ENCODE assay signal across 8 cellular contexts in genomic region chr15:65132841-65133549, GRCh38. TPM values are rescaled to one million over a fixed set of nuclear protein-coding genes. Genes with fewer than 3 reads are reported as not detected.
DNase-seq lines count a peak whose midpoint lies in the region; ATAC-seq and TF ChIP-seq lines count a peak whose summit lies in the region.

No MANE protein-coding gene starts in this region.

- H3K4me3 ChIP-seq in HUES48 (ENCODE audit: low read depth, low read length): peak overlapping the region; percentile 78
- H3K4me3 ChIP-seq in WI38 (ENCODE audit: low read depth, low read length): peak overlapping the region; percentile 78
- peak overlapping the region; percentile 73 for H3K4me3 ChIP-seq in mesendoderm (ENCODE audit: low read length)
- peak overlapping the region; percentile 83 to 97 for H3K4me3 ChIP-seq in stomach smooth muscle (ENCODE audit: low read length in 2 of 2)

- H2BK5ac ChIP-seq in mesendoderm (ENCODE audit: low read length): no peak overlapping the region

- H3K56ac ChIP-seq in mesendoderm (ENCODE audit: low read length): peak overlapping the region; percentile 95

- H3K9me3 ChIP-seq in HUES48 (ENCODE audit: control insufficient read depth, insufficient read depth, low read length) (no peaks in the 10 kb centered on the region; the same call in 1 of the 2 replicates), stomach smooth muscle (ENCODE audit: control insufficient read depth in 2 of 2, low read length in 2 of 2) (no peaks in the 10 kb centered on the region)

- no peak overlapping the region for H2BK120ac ChIP-seq in mesendoderm (ENCODE audit: low read depth, low read length)

- H3K36me3 ChIP-seq in HUES48 (ENCODE audit: control insufficient read depth, insufficient read depth, low read length): peaks cover 17% of the 10 kb centered on the region
- H3K36me3 ChIP-seq in mesendoderm (ENCODE audit: control insufficient read depth, insufficient read depth, low read length): peaks cover 5% of the 10 kb centered on the region
- peaks cover 14 to 18% of the 10 kb centered on the region in 2 donors for H3K36me3 ChIP-seq in stomach smooth muscle (ENCODE audit: control insufficient read depth in 2 of 2, insufficient read depth in 2 of 2, low read length in 2 of 2)

- H3K9ac ChIP-seq in HUES48 (ENCODE audit: low read depth, low read length): peak overlapping the region; percentile 39
- H3K9ac ChIP-seq in mesendoderm (ENCODE audit: low read length): peak overlapping the region; percentile 90
- peak overlapping the region; percentile 85 to 89 for H3K9ac ChIP-seq in stomach smooth muscle (ENCODE audit: low read length in 2 of 2)

- H3K79me1 ChIP-seq in mesendoderm (ENCODE audit: low read length): peaks cover 9% of the 10 kb centered on the region

- peak overlapping the region; percentile 91 for H3K18ac ChIP-seq in mesendoderm (ENCODE audit: low read length)

- no peak overlapping the region for H4K5ac ChIP-seq in mesendoderm (ENCODE audit: low read length)

- H4K8ac ChIP-seq in mesendoderm (ENCODE audit: low read depth, low read length): no peak overlapping the region

- peak overlapping the region; percentile 80 for H3K23ac ChIP-seq in mesendoderm (ENCODE audit: low read length)

- H2AK5ac ChIP-seq in mesendoderm (ENCODE audit: low read length): no peak overlapping the region

- peaks cover 6% of the 10 kb centered on the region for H3K79me2 ChIP-seq in mesendoderm (ENCODE audit: control insufficient read depth, insufficient read depth, low read length)

- peak overlapping the region; percentile 83 for H3K27ac ChIP-seq in HUES48 (ENCODE audit: low read depth, low read length)
- H3K27ac ChIP-seq in mesendoderm (ENCODE audit: low read depth, low read length): peak overlapping the region; percentile 86
- peak overlapping the region; percentile 71 for H3K27ac ChIP-seq in stomach smooth muscle (ENCODE audit: low read length)

- H2BK15ac ChIP-seq in mesendoderm (replicated peaks; ENCODE audit: low read depth): no peak overlapping the region

- H3K27me3 ChIP-seq in HUES48 (ENCODE audit: control insufficient read depth, insufficient read depth, low read length): no peaks in the 10 kb centered on the region
- H3K27me3 ChIP-seq in mesendoderm (ENCODE audit: insufficient read depth, low read length, poor library complexity): no peaks in the 10 kb centered on the region
- no peaks in the 10 kb centered on the region for H3K27me3 ChIP-seq in stomach smooth muscle (ENCODE audit: control insufficient read depth in 1 of 2, insufficient read depth in 2 of 2, low read length in 2 of 2)

- DNase-seq in ELR (ENCODE audit: low read depth) (peak; percentile 65), mesendoderm (peak; percentile 74), NCI-H2171 treated with DMSO at 0.1 percent for 48 hours (lab: John Stamatoyannopoulos, UW) (no peak)
- peak; percentile 4 for DNase-seq in effector CD4-positive, alpha-beta T cell

- no peak for TF ChIP-seq CTCF in WI38 (IDR thresholded peaks at IDR 0.05; ENCODE audit: low read depth, low read length)

- peak; percentile 33 for ATAC-seq in GM21526 (IDR thresholded peaks at IDR 0.05; ENCODE audit: low FRiP score, unreplicated experiment)

- peak overlapping the region; percentile 78 for H3K4ac ChIP-seq in mesendoderm (ENCODE audit: low read depth, low read length)

- H3K4me1 ChIP-seq in HUES48 (ENCODE audit: control insufficient read depth, insufficient read depth, low read length) (0 out of 2 replicates have a peak, but pooled peaks cover 3% of the 10 kb centered on the region), mesendoderm (ENCODE audit: control insufficient read depth, low read depth, low read length) (no peaks in the 10 kb centered on the region), stomach smooth muscle (ENCODE audit: control insufficient read depth, insufficient read depth, low read length) (peaks cover 11% of the 10 kb centered on the region)

- no CpG with 5 or more reads among the region's 94 CpGs for WGBS in mesendoderm (ENCODE audit: extremely low coverage, insufficient coverage, low lambda C conversion rate)

- H3K4me2 ChIP-seq in mesendoderm (ENCODE audit: low read length): peak overlapping the region; percentile 98

RNA-seq across cellular contexts. Expression of gene PDCD7, which starts 0.6 kb away (rescaled TPM):
- polyA plus RNA-seq in mesendoderm (2013, experiment 1 of 2): 15.8 TPM
- polyA plus RNA-seq in mesendoderm (2013, experiment 2 of 2): 16.1 TPM

RNA-seq across cellular contexts. Expression of gene UBAP1L, which starts 18.0 kb away (rescaled TPM):
- 0.45 TPM for polyA plus RNA-seq in mesendoderm (2013, experiment 1 of 2)
- 0.41 TPM for polyA plus RNA-seq in mesendoderm (2013, experiment 2 of 2)

RNA-seq across cellular contexts. Expression of gene CLPX, which starts 52.1 kb away (rescaled TPM):
- 20.4 TPM for polyA plus RNA-seq in mesendoderm (2013, experiment 1 of 2)
- 21.9 TPM for polyA plus RNA-seq in mesendoderm (2013, experiment 2 of 2)

RNA-seq across cellular contexts. Expression of gene KBTBD13, which starts 56.4 kb away (rescaled TPM):
- polyA plus RNA-seq in mesendoderm (2013, experiment 1 of 2): 0.01 TPM
- polyA plus RNA-seq in mesendoderm (2013, experiment 2 of 2): 0.01 TPM

Comparison
In these comparisons a context has a peak if more than half of its experiments do, and no peak if none do; other contexts are left out.
1. H3K9ac ChIP-seq: peak in every context shown above with its lines; median percentile 90 in mesendoderm; 87 in stomach smooth muscle; 39 in HUES48.